1 cellular context compared by ENCODE assay signal in the genomic region with DNA sequence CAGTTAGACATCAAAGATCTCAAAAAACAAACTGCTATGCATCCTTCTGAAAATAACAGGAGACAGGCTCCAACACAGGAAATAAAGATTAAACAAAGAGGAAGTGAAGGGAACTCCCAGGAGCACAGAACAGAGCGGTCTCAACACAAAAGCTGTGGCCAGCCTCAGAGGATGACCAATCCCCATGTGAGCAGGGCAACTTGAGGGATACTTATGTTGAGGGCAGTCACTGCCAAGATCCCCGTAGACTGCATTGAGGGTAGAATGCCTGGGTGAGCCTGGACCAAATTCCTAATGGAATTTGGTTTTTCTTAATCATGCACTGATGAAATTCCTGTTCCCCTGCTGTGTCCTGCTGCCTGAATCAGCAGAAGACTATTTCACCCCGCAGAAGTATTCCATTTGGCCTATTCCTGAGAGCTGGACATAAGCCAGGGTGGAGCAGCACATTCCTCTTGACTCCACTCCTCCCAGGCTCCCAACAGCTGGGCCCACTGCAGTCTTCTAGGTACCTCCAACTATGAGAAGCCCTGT.
TF ChIP-seq lines count a peak whose summit lies in the region.

No MANE protein-coding gene starts in this region.

TF ChIP-seq in GM12878, 131 proteins besides CTCF, POLR2A, EP300 and RAD21 (continued from another document):
- TF ChIP-seq SPI1 (IDR thresholded peaks at IDR 0.05; ENCODE audit: borderline replicate concordance, insufficient read depth, low read depth, low read length), result peak; percentile 85
- no peak for TF ChIP-seq GABPA (IDR thresholded peaks at IDR 0.05; ENCODE audit: low read depth)
TF ChIP-seq in GM12878: peak in this region for 4.
